ENCODE assay signal across 18 cellular contexts in genomic region chr2:187307606-187308005, GRCh38.
DNase-seq lines count a peak whose midpoint lies in the region; ATAC-seq and TF ChIP-seq lines count a peak whose summit lies in the region.
"Had no signal": no experiment of that assay in that cellular context is flagged by ENCODE, and none has a peak within 500 bp of the region (broad histone marks: within the 10 kb centered on the region; RNA-seq: fewer than 3 reads in every experiment).

No MANE protein-coding gene starts in this region.

- H3K27me3 ChIP-seq in SK-N-SH (ENCODE audit: insufficient read depth) = no peaks in the 10 kb centered on the region
- H3K27me3 ChIP-seq: BLaER1 had no signal

- H3K36me3 Mint-ChIP-seq in MCF 10A (ENCODE audit: insufficient read depth, unreplicated experiment) = no peaks in the 10 kb centered on the region
- H3K36me3 Mint-ChIP-seq: CD4-positive, CD25-positive, alpha-beta regulatory T cell; CD8-positive, alpha-beta T cell had no signal

- H3K4me1 ChIP-seq in SK-N-SH (ENCODE audit: control insufficient read depth in 1 of 2, insufficient read depth in 2 of 2, low read depth in 1 of 2, low read length in 1 of 2) = no peaks in the 10 kb centered on the region; a peak in 1 of 4 replicates
- H3K4me1 ChIP-seq: BLaER1, Caco-2, HAP-1 had no signal

- POLR2A ChIA-PET in SK-N-SH (lab: Yijun Ruan, JAX) (no interaction called here), MCF 10A (lab: Yijun Ruan, JAX) (no interaction called here)

- H3K4me3 Mint-ChIP-seq in MCF 10A (ENCODE audit: unreplicated experiment) = no peak overlapping the region
- H3K4me3 Mint-ChIP-seq: B cell; CD4-positive, CD25-positive, alpha-beta regulatory T cell; CD8-positive, alpha-beta T cell; HFFc6 had no signal

- H3F3A ChIP-seq in SK-N-SH (replicated peaks; ENCODE audit: insufficient read depth) = no peaks in the 10 kb centered on the region

- H3K27me3 Mint-ChIP-seq in MCF 10A (ENCODE audit: insufficient read depth, unreplicated experiment) = no peaks in the 10 kb centered on the region
- H3K27me3 Mint-ChIP-seq: B cell; CD4-positive, CD25-positive, alpha-beta regulatory T cell had no signal

- no peaks in the 10 kb centered on the region for H3K36me3 ChIP-seq in SK-N-SH (replicated peaks in 1 of 2; ENCODE audit: control insufficient read depth in 1 of 2, insufficient read depth in 2 of 2, low read length in 1 of 2)
- H3K36me3 ChIP-seq: BLaER1, HAP-1 had no signal

- intact Hi-C loops in MCF 10A (cut with micrococcal nuclease) = no loop called here

- DNase-seq in SK-N-SH = no peak
- DNase-seq in choroid plexus epithelial cell (ENCODE audit: low read depth) = peak; percentile 16
- peak; percentile 67 for DNase-seq in fibroblast of the aortic adventitia (ENCODE audit: low read depth)
- no peak for DNase-seq in MCF 10A (ENCODE audit: unreplicated experiment)
- DNase-seq: Caco-2; CD4-positive, CD25-positive, alpha-beta regulatory T cell; CD8-positive, alpha-beta T cell; DMS53; DMS79 treated with DMSO at 0.1 percent for 48 hours; GOT3; HFFc6 had no signal

- H3K9me3 ChIP-seq in SK-N-SH = no peaks in the 10 kb centered on the region
- H3K9me3 ChIP-seq: BLaER1, Caco-2, HAP-1 had no signal

- no peak for TF ChIP-seq CTCF in SK-N-SH (IDR thresholded peaks at IDR 0.05)
- no peak for TF ChIP-seq CTCF in choroid plexus epithelial cell (conservative IDR thresholded peaks at IDR 0.05; ENCODE audit: low read depth, low read length)
- no peak for TF ChIP-seq CTCF in fibroblast of the aortic adventitia (IDR thresholded peaks at IDR 0.05; ENCODE audit: insufficient read depth, low read length)
- no peak for TF ChIP-seq CTCF in MCF 10A (IDR thresholded peaks at IDR 0.05; ENCODE audit: unreplicated experiment)

- no peak overlapping the region for H3K4me2 ChIP-seq in SK-N-SH
- H3K4me2 ChIP-seq: BLaER1 had no signal

- BruUV-seq in MCF 10A (replicated peaks; lab: Mats Ljungman, UMichigan) = no TSS peak

- H3K9ac ChIP-seq in SK-N-SH = no peak overlapping the region
- H3K9ac ChIP-seq: BLaER1 had no signal

- peaks cover 3% of the 10 kb centered on the region for H3K4me1 Mint-ChIP-seq in MCF 10A (ENCODE audit: insufficient read depth, unreplicated experiment)
- H3K4me1 Mint-ChIP-seq: B cell; CD4-positive, CD25-positive, alpha-beta regulatory T cell had no signal

- no peak for TF ChIP-seq EP300 in SK-N-SH (IDR thresholded peaks at IDR 0.05; ENCODE audit: borderline replicate concordance in 1 of 2, low read depth in 1 of 2, low read length in 1 of 2)

- H2AFZ ChIP-seq in SK-N-SH (ENCODE audit: low read depth) = no peak overlapping the region

- no peaks in the 10 kb centered on the region for H3K79me2 ChIP-seq in SK-N-SH (ENCODE audit: insufficient read depth)

- WGBS in SK-N-SH (ENCODE audit: low lambda C conversion rate) = 72% methylated on average over 3 of the region's 3 CpGs

- H3K9me2 ChIP-seq in SK-N-SH = no peaks in the 10 kb centered on the region

- no peak overlapping the region for H3K27ac ChIP-seq in SK-N-SH (ENCODE audit: low read depth in 2 of 2, low read length in 1 of 2)
- H3K27ac ChIP-seq: 22Rv1, BLaER1, C4-2B had no signal

- H3K9me3 Mint-ChIP-seq in MCF 10A (ENCODE audit: unreplicated experiment) = peaks cover 5% of the 10 kb centered on the region
- H3K9me3 Mint-ChIP-seq: CD8-positive, alpha-beta T cell; HFFc6 had no signal

- H4K20me1 ChIP-seq in SK-N-SH (ENCODE audit: insufficient read depth) = no peaks in the 10 kb centered on the region
- H4K20me1 ChIP-seq: BLaER1 had no signal

- CTCF ChIA-PET in SK-N-SH (lab: Yijun Ruan, JAX) (interaction anchor here (0.9 kb wide), 1 partner anchor 275 kb away, joined by 3 read pairs; no protein-coding TSS in a partner anchor), MCF 10A (lab: Yijun Ruan, JAX) (no interaction called here)

- H3K27ac Mint-ChIP-seq in MCF 10A (ENCODE audit: low read depth, unreplicated experiment) = no peak overlapping the region
- H3K27ac Mint-ChIP-seq: B cell; CD4-positive, CD25-positive, alpha-beta regulatory T cell; CD8-positive, alpha-beta T cell; HFFc6 had no signal

- no peak for TF ChIP-seq RAD21 in SK-N-SH (IDR thresholded peaks at IDR 0.05; ENCODE audit: low read length)

- no peak overlapping the region for H3K4me3 ChIP-seq in SK-N-SH (ENCODE audit: low read depth in 2 of 2, low read length in 1 of 2)
- no peak overlapping the region for H3K4me3 ChIP-seq in choroid plexus epithelial cell (ENCODE audit: low read depth, low read length)
- H3K4me3 ChIP-seq in fibroblast of the aortic adventitia (ENCODE audit: low read depth, low read length) = no peak overlapping the region
- H3K4me3 ChIP-seq: BLaER1, HAP-1 had no signal

- ATAC-seq in SK-N-SH treated with all-trans-retinoic acid at 6 μM for 48 hours (no peak), GM21786 (IDR thresholded peaks at IDR 0.05; ENCODE audit: unreplicated experiment) (no peak)
- ATAC-seq: CD8-positive, alpha-beta T cell had no signal

TF ChIP-seq in SK-N-SH treated with all-trans-retinoic acid at 6 μM for 48 hours, 23 proteins besides CTCF, POLR2A, EP300 and RAD21:
- no peak for TF ChIP-seq TOX (CRISPR knock-in tag; IDR thresholded peaks at IDR 0.05; ENCODE audit: borderline replicate concordance)
- TF ChIP-seq ISL1 (CRISPR knock-in tag; IDR thresholded peaks at IDR 0.05) = 0 out of 2 replicates have a peak, but pooled peaks have one; percentile 8
- TF ChIP-seq ESRRG (CRISPR knock-in tag; IDR thresholded peaks at IDR 0.05) = no peak

TF ChIP-seq in SK-N-SH, 30 proteins besides CTCF, POLR2A, EP300 and RAD21 (continues in another document):
- no peak for TF ChIP-seq SIN3A (IDR thresholded peaks at IDR 0.05; ENCODE audit: borderline replicate concordance, low read depth, low read length)
- no peak for TF ChIP-seq JUND (IDR thresholded peaks at IDR 0.05)
- no peak for TF ChIP-seq YY1 (IDR thresholded peaks at IDR 0.05; ENCODE audit: low read depth)
- TF ChIP-seq USF1 (IDR thresholded peaks at IDR 0.05; ENCODE audit: borderline replicate concordance, low read depth) = no peak
- no peak for TF ChIP-seq EZH2phosphoT487 (IDR thresholded peaks at IDR 0.05; ENCODE audit: borderline replicate concordance, low read depth)
- TF ChIP-seq USF2 (IDR thresholded peaks at IDR 0.05; ENCODE audit: borderline replicate concordance, low read depth, low read length) = no peak
- TF ChIP-seq MXI1 (IDR thresholded peaks at IDR 0.05; ENCODE audit: low read depth, low read length) = no peak
- TF ChIP-seq RCOR1 (IDR thresholded peaks at IDR 0.05; ENCODE audit: low read length) = no peak
- no peak for TF ChIP-seq TEAD4 (IDR thresholded peaks at IDR 0.05; ENCODE audit: borderline replicate concordance, insufficient read depth)
- TF ChIP-seq PBX3 (IDR thresholded peaks at IDR 0.05) = no peak
- no peak for TF ChIP-seq RFX5 (IDR thresholded peaks at IDR 0.05; ENCODE audit: low read length)
- no peak for TF ChIP-seq TAF1 (IDR thresholded peaks at IDR 0.05; ENCODE audit: borderline replicate concordance, low read depth, low read length)
- no peak for TF ChIP-seq REST (IDR thresholded peaks at IDR 0.05; ENCODE audit: low read depth, low read length)
- no peak for TF ChIP-seq FOSL2 (IDR thresholded peaks at IDR 0.05; ENCODE audit: borderline replicate concordance, low read depth)
- no peak for TF ChIP-seq RXRA (IDR thresholded peaks at IDR 0.05; ENCODE audit: borderline replicate concordance, low read depth)

Comparison
In these comparisons a context has a peak if more than half of its experiments do, and no peak if none do; other contexts are left out.
1. DNase-seq: peak in choroid plexus epithelial cell (single experiment) and fibroblast of the aortic adventitia (single experiment); none in SK-N-SH (single experiment) and MCF 10A (single experiment).